1 cellular context compared by ENCODE assay signal in genomic region chr2:190335584-190335983, GRCh38. TPM values are rescaled to one million over a fixed set of nuclear protein-coding genes. Genes with fewer than 3 reads are reported as not detected.
"Had no signal": no experiment of that assay in that cellular context is flagged by ENCODE, and none has a peak within 500 bp of the region (broad histone marks: within the 10 kb centered on the region; RNA-seq: fewer than 3 reads in every experiment).

No MANE protein-coding gene starts in this region.

RNA-seq across cellular contexts. Expression of gene INPP1, which starts 7.8 kb away (rescaled TPM):
- total RNA-seq: OCI-LY7 had no signal
